In the genomic region with DNA sequence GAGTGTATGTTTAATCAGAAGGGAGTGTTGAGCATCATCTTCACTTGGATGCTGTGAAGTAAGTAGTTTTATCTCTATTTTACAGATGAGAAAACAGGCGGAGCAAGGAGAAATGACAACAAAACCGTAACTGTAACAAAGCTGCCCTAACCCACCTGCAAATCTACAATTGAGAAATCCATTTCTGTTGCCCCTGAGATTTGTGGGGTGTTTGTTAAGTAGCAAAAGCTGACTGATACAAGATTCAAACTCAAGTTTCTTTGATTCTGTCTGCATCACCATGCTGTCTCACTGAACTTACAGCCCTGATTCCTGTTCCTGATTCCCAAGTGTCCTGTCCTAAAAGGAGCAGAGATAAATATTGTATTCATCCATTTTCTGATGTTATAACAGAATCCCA, we compare ENCODE assay signal across 8 cellular contexts. TPM values are rescaled to one million over a fixed set of nuclear protein-coding genes. Genes with fewer than 3 reads are reported as not detected.
DNase-seq lines count a peak whose midpoint lies in the region; ATAC-seq and TF ChIP-seq lines count a peak whose summit lies in the region.
"Had no signal": no experiment of that assay in that cellular context is flagged by ENCODE, and none has a peak within 500 bp of the region (broad histone marks: within the 10 kb centered on the region; RNA-seq: fewer than 3 reads in every experiment).

No MANE protein-coding gene starts in this region.

- H3K27me3 ChIP-seq in sigmoid colon, result no peaks in the 10 kb centered on the region

- TF ChIP-seq CTCF in sigmoid colon (IDR thresholded peaks at IDR 0.05), result no peak

- CTCF ChIA-PET in activated CD4-positive, alpha-beta T cell treated with anti-CD3 and anti-CD28 coated beads, Interleukin-2, amount 10 ng/mL, durations not matched to agents 7 days and 5 days (lab: Charles Lee), result interaction anchor here (1.2 to 2.2 kb wide), 3 partner anchors 20 to 97 kb away, joined by 3 to 13 read pairs (median 4); no protein-coding TSS in a partner anchor

- no peaks in the 10 kb centered on the region for H3K36me3 ChIP-seq in sigmoid colon

- WGBS in sigmoid colon, 2 donors, result 45 to 90% methylated on average over 2 of the region's 2 CpGs

- no peak for TF ChIP-seq POLR2A in sigmoid colon (IDR thresholded peaks at IDR 0.05)

- no peak overlapping the region for H3K4me3 ChIP-seq in sigmoid colon

- POLR2A ChIA-PET in activated CD4-positive, alpha-beta T cell treated with anti-CD3 and anti-CD28 coated beads, Interleukin-2, amount 10 ng/mL, durations not matched to agents 7 days and 5 days (lab: Charles Lee), result no interaction called here

- peak overlapping the region; percentile 76 for H3K27ac Mint-ChIP-seq in activated CD4-positive, alpha-beta T cell treated with anti-CD3 and anti-CD28 coated beads, Interleukin-2, amount 10 ng/mL, durations not matched to agents 7 days and 5 days
- peak overlapping the region; percentile 91 for H3K27ac Mint-ChIP-seq in activated T-helper 1 cell treated with anti-CD3 and anti-CD28 coated beads, Interleukin-12 subunit alpha, Interleukin-12 subunit beta, Interleukin-2, Interleukin-4 antibody, amounts not matched to agents 30 ng/mL and 10 ng/mL and 1 ng/mL, durations not matched to agents 14 hours and 24 hours and 36 hours

- intact Hi-C loops in activated T-helper 1 cell treated with anti-CD3 and anti-CD28 coated beads, Interleukin-12 subunit alpha, Interleukin-12 subunit beta, Interleukin-2, Interleukin-4 antibody, amounts not matched to agents 30 ng/mL and 10 ng/mL and 1 ng/mL, durations not matched to agents 14 hours and 24 hours and 36 hours (cut with micrococcal nuclease), result loop anchor here (1.0 to 5.0 kb wide), 3 partner anchors 8 to 388 kb away; a partner anchor contains a TSS
- intact Hi-C loops in sigmoid colon (cut with DNase I), result no loop called here

- peak overlapping the region; percentile 80 to 96 (median 90) for H3K27ac ChIP-seq in sigmoid colon

- H3K4me1 Mint-ChIP-seq in activated CD4-positive, alpha-beta T cell treated with anti-CD3 and anti-CD28 coated beads, Interleukin-2, amount 10 ng/mL, durations not matched to agents 7 days and 5 days, result peaks cover 56% of the 10 kb centered on the region
- H3K4me1 Mint-ChIP-seq in activated T-helper 1 cell treated with anti-CD3 and anti-CD28 coated beads, Interleukin-12 subunit alpha, Interleukin-12 subunit beta, Interleukin-2, Interleukin-4 antibody, amounts not matched to agents 30 ng/mL and 10 ng/mL and 1 ng/mL, durations not matched to agents 14 hours and 24 hours and 36 hours (ENCODE audit: low read depth), result peaks cover 66% of the 10 kb centered on the region

- peaks cover 0 to 68% (median 52%) of the 10 kb centered on the region in 4 donors for H3K4me1 ChIP-seq in sigmoid colon

- H3K9me3 ChIP-seq in sigmoid colon, result no peaks in the 10 kb centered on the region

- H3K9me3 Mint-ChIP-seq in activated CD4-positive, alpha-beta T cell treated with anti-CD3 and anti-CD28 coated beads, Interleukin-2, amount 10 ng/mL, durations not matched to agents 7 days and 5 days, result no peaks in the 10 kb centered on the region
- no peaks in the 10 kb centered on the region for H3K9me3 Mint-ChIP-seq in activated T-helper 1 cell treated with anti-CD3 and anti-CD28 coated beads, Interleukin-12 subunit alpha, Interleukin-12 subunit beta, Interleukin-2, Interleukin-4 antibody, amounts not matched to agents 30 ng/mL and 10 ng/mL and 1 ng/mL, durations not matched to agents 14 hours and 24 hours and 36 hours

- no peak for DNase-seq in activated CD4-positive, alpha-beta T cell treated with anti-CD3 and anti-CD28 coated beads, Interleukin-2, amount 10 ng/mL, durations not matched to agents 7 days and 5 days
- DNase-seq in activated CD4-positive, alpha-beta T cell treated with anti-CD3 and anti-CD28 coated beads for 48 hours, result no peak
- no peak for DNase-seq in activated T-helper 1 cell treated with anti-CD3 and anti-CD28 coated beads, Interleukin-12 subunit alpha, Interleukin-12 subunit beta, Interleukin-2, Interleukin-4 antibody, amounts not matched to agents 30 ng/mL and 10 ng/mL and 1 ng/mL, durations not matched to agents 14 hours and 24 hours and 36 hours (ENCODE audit: low spot score)
- no peak for DNase-seq in sigmoid colon
- DNase-seq in COR-L47 (lab: John Stamatoyannopoulos, UW), result no peak
- DNase-seq: DMS79 treated with DMSO at 0.1 percent for 48 hours, NCI-H524 had no signal

- H3K27me3 Mint-ChIP-seq in activated CD4-positive, alpha-beta T cell treated with anti-CD3 and anti-CD28 coated beads, Interleukin-2, amount 10 ng/mL, durations not matched to agents 7 days and 5 days, result no peaks in the 10 kb centered on the region
- no peaks in the 10 kb centered on the region for H3K27me3 Mint-ChIP-seq in activated T-helper 1 cell treated with anti-CD3 and anti-CD28 coated beads, Interleukin-12 subunit alpha, Interleukin-12 subunit beta, Interleukin-2, Interleukin-4 antibody, amounts not matched to agents 30 ng/mL and 10 ng/mL and 1 ng/mL, durations not matched to agents 14 hours and 24 hours and 36 hours (ENCODE audit: insufficient read depth)

- no peaks in the 10 kb centered on the region for H3K36me3 Mint-ChIP-seq in activated CD4-positive, alpha-beta T cell treated with anti-CD3 and anti-CD28 coated beads, Interleukin-2, amount 10 ng/mL, durations not matched to agents 7 days and 5 days (ENCODE audit: low read depth)
- no peaks in the 10 kb centered on the region for H3K36me3 Mint-ChIP-seq in activated T-helper 1 cell treated with anti-CD3 and anti-CD28 coated beads, Interleukin-12 subunit alpha, Interleukin-12 subunit beta, Interleukin-2, Interleukin-4 antibody, amounts not matched to agents 30 ng/mL and 10 ng/mL and 1 ng/mL, durations not matched to agents 14 hours and 24 hours and 36 hours (ENCODE audit: low read depth)

- H3K4me3 Mint-ChIP-seq in activated CD4-positive, alpha-beta T cell treated with anti-CD3 and anti-CD28 coated beads, Interleukin-2, amount 10 ng/mL, durations not matched to agents 7 days and 5 days, result no peak overlapping the region
- H3K4me3 Mint-ChIP-seq in activated T-helper 1 cell treated with anti-CD3 and anti-CD28 coated beads, Interleukin-12 subunit alpha, Interleukin-12 subunit beta, Interleukin-2, Interleukin-4 antibody, amounts not matched to agents 30 ng/mL and 10 ng/mL and 1 ng/mL, durations not matched to agents 14 hours and 24 hours and 36 hours, result peak overlapping the region; percentile 75

- no peak for ATAC-seq in HG03135 (IDR thresholded peaks at IDR 0.05; ENCODE audit: unreplicated experiment)

- TF ChIP-seq EP300 in sigmoid colon (IDR thresholded peaks at IDR 0.05), result no peak

RNA-seq across cellular contexts. Expression of a gene that starts 7.3 kb away (rescaled TPM):
- 10 to 100 TPM; 23.9 to 25.6 TPM for total RNA-seq in activated CD4-positive, alpha-beta T cell treated with anti-CD3 and anti-CD28 coated beads, Interleukin-2, amount 10 ng/mL, durations not matched to agents 7 days and 5 days
- total RNA-seq in activated T-helper 1 cell treated with anti-CD3 and anti-CD28 coated beads, Interleukin-12 subunit alpha, Interleukin-12 subunit beta, Interleukin-2, Interleukin-4 antibody, amounts not matched to agents 30 ng/mL and 10 ng/mL and 1 ng/mL, durations not matched to agents 14 hours and 24 hours and 36 hours, result 25.6 and 26.4 TPM in 2 replicates
- 10 to 100 TPM; 44.2 to 58.7 (median 52.2) TPM for total RNA-seq in sigmoid colon
- 10 to 100 TPM; 14.4 to 35.6 (median 17.1) TPM for polyA plus RNA-seq in sigmoid colon

RNA-seq across cellular contexts. Expression of a gene that starts 7.5 kb away (rescaled TPM):
- 1 to 10 TPM; 7.5 to 8.1 TPM for total RNA-seq in activated CD4-positive, alpha-beta T cell treated with anti-CD3 and anti-CD28 coated beads, Interleukin-2, amount 10 ng/mL, durations not matched to agents 7 days and 5 days
- total RNA-seq in activated T-helper 1 cell treated with anti-CD3 and anti-CD28 coated beads, Interleukin-12 subunit alpha, Interleukin-12 subunit beta, Interleukin-2, Interleukin-4 antibody, amounts not matched to agents 30 ng/mL and 10 ng/mL and 1 ng/mL, durations not matched to agents 14 hours and 24 hours and 36 hours, result 220 and 222 TPM in 2 replicates
- 100 to 1,000 TPM in 1 of 4 donors, 10 to 100 TPM in 3; 79.9 to 149 (median 88.5) TPM for total RNA-seq in sigmoid colon
- 10 to 100 TPM; 22.2 to 63.9 (median 23.6) TPM for polyA plus RNA-seq in sigmoid colon

RNA-seq across cellular contexts. Expression of a gene that starts 22.4 kb away (rescaled TPM):
- not detected for total RNA-seq in activated CD4-positive, alpha-beta T cell treated with anti-CD3 and anti-CD28 coated beads, Interleukin-2, amount 10 ng/mL, durations not matched to agents 7 days and 5 days
- total RNA-seq in activated T-helper 1 cell treated with anti-CD3 and anti-CD28 coated beads, Interleukin-12 subunit alpha, Interleukin-12 subunit beta, Interleukin-2, Interleukin-4 antibody, amounts not matched to agents 30 ng/mL and 10 ng/mL and 1 ng/mL, durations not matched to agents 14 hours and 24 hours and 36 hours, result 0.07 and 0.08 TPM in 2 replicates
- under 1 TPM in 1 of 4 donors, not detected in 3; 0.36 TPM for total RNA-seq in sigmoid colon
- polyA plus RNA-seq in sigmoid colon, result under 1 TPM in 1 of 3 donors, not detected in 2; 0.03 TPM

RNA-seq across cellular contexts. Expression of a gene that starts 47.6 kb away (rescaled TPM):
- under 1 TPM; 0.17 to 0.25 TPM for total RNA-seq in activated CD4-positive, alpha-beta T cell treated with anti-CD3 and anti-CD28 coated beads, Interleukin-2, amount 10 ng/mL, durations not matched to agents 7 days and 5 days
- total RNA-seq in activated T-helper 1 cell treated with anti-CD3 and anti-CD28 coated beads, Interleukin-12 subunit alpha, Interleukin-12 subunit beta, Interleukin-2, Interleukin-4 antibody, amounts not matched to agents 30 ng/mL and 10 ng/mL and 1 ng/mL, durations not matched to agents 14 hours and 24 hours and 36 hours, result 2.0 and 2.1 TPM in 2 replicates
- not detected for total RNA-seq in sigmoid colon
- polyA plus RNA-seq in sigmoid colon, result under 1 TPM in 1 of 3 donors, not detected in 2; 0.17 TPM

RNA-seq across cellular contexts. Expression of a gene that starts 49.0 kb away (rescaled TPM):
- total RNA-seq in activated CD4-positive, alpha-beta T cell treated with anti-CD3 and anti-CD28 coated beads, Interleukin-2, amount 10 ng/mL, durations not matched to agents 7 days and 5 days, result not detected
- 0.18 TPM in 1 of 2 replicates, not detected in the other for total RNA-seq in activated T-helper 1 cell treated with anti-CD3 and anti-CD28 coated beads, Interleukin-12 subunit alpha, Interleukin-12 subunit beta, Interleukin-2, Interleukin-4 antibody, amounts not matched to agents 30 ng/mL and 10 ng/mL and 1 ng/mL, durations not matched to agents 14 hours and 24 hours and 36 hours
- total RNA-seq in sigmoid colon, result not detected
- 1 to 10 TPM in 1 of 3 donors, not detected in 2; 1.8 TPM for polyA plus RNA-seq in sigmoid colon

Comparison
In these comparisons a context has a peak if more than half of its experiments do, and no peak if none do; other contexts are left out.
1. RNA of a gene that starts 7.5 kb away (total RNA-seq): 220 to 222 TPM in activated T-helper 1 cell treated with anti-CD3 and anti-CD28 coated beads, Interleukin-12 subunit alpha, Interleukin-12 subunit beta, Interleukin-2, Interleukin-4 antibody, amounts not matched to agents 30 ng/mL and 10 ng/mL and 1 ng/mL, durations not matched to agents 14 hours and 24 hours and 36 hours and 79.9 to 149 TPM in sigmoid colon; 7.5 to 8.1 TPM in activated CD4-positive, alpha-beta T cell treated with anti-CD3 and anti-CD28 coated beads, Interleukin-2, amount 10 ng/mL, durations not matched to agents 7 days and 5 days; every median in the first group is over 4 times any median in the second.